In genomic region chr9:137451264-137451975, GRCh38 we compare ENCODE assay signal across 9 cellular contexts. TPM values are rescaled to one million over a fixed set of nuclear protein-coding genes. Genes with fewer than 3 reads are reported as not detected.
DNase-seq lines count a peak whose midpoint lies in the region; ATAC-seq and TF ChIP-seq lines count a peak whose summit lies in the region.
"Not testable (repeated sequence)": the region's sequence is repeated elsewhere in the genome, so short reads cannot be mapped to it uniquely, and the experiment has no call there.
"Had no signal": no experiment of that assay in that cellular context is flagged by ENCODE, and none has a peak within 500 bp of the region (broad histone marks: within the 10 kb centered on the region; RNA-seq: fewer than 3 reads in every experiment).

No MANE protein-coding gene starts in this region.

- not testable (repeated sequence) for H3K4me3 Mint-ChIP-seq in CD14-positive monocyte, memory B cell
- peak overlapping the region; percentile 40 for H3K4me3 Mint-ChIP-seq in activated naive CD8-positive, alpha-beta T cell treated with anti-CD3 and anti-CD28 coated beads, Interleukin-2, amount 10 ng/mL, durations not matched to agents 7 days and 5 days
- peak overlapping the region; percentile 71 to 74 for H3K4me3 Mint-ChIP-seq in effector memory CD8-positive, alpha-beta T cell

- H3K27me3 ChIP-seq in spleen (replicated peaks in 1 of 7); upper lobe of right lung: not testable (repeated sequence)

- not testable (repeated sequence) for H3K27ac ChIP-seq in spleen, upper lobe of right lung

- peaks cover 0 to 40% (median 8%) of the 10 kb centered on the region in 6 donors for H3K36me3 ChIP-seq in spleen
- H3K36me3 ChIP-seq in upper lobe of right lung: not testable (repeated sequence)

- H3K9me3 Mint-ChIP-seq in CD14-positive monocyte; activated naive CD8-positive, alpha-beta T cell treated with anti-CD3 and anti-CD28 coated beads, Interleukin-2, amount 10 ng/mL, durations not matched to agents 7 days and 5 days; effector memory CD8-positive, alpha-beta T cell; memory B cell: not testable (repeated sequence)

- TF ChIP-seq CTCF in CD14-positive monocyte (IDR thresholded peaks at IDR 0.05); spleen (IDR thresholded peaks at IDR 0.05 in 8 of 11, conservative IDR thresholded peaks at IDR 0.05 in 3 of 11); upper lobe of right lung (IDR thresholded peaks at IDR 0.05): not testable (repeated sequence)

- H3K4me1 Mint-ChIP-seq in CD14-positive monocyte (peaks cover 38% of the 10 kb centered on the region), memory B cell (peaks cover 20% of the 10 kb centered on the region)
- peaks cover 16% of the 10 kb centered on the region for H3K4me1 Mint-ChIP-seq in activated naive CD8-positive, alpha-beta T cell treated with anti-CD3 and anti-CD28 coated beads, Interleukin-2, amount 10 ng/mL, durations not matched to agents 7 days and 5 days
- peaks cover 23 to 32% of the 10 kb centered on the region in 2 donors for H3K4me1 Mint-ChIP-seq in effector memory CD8-positive, alpha-beta T cell (ENCODE audit: low read depth in 2 of 2)

- not testable (repeated sequence) for H3K4me3 ChIP-seq in Jurkat, Clone E6-1 (ENCODE audit: low read length); spleen; upper lobe of right lung

- H3K36me3 Mint-ChIP-seq in CD14-positive monocyte: peaks cover 12 to 23% of the 10 kb centered on the region in 2 donors
- H3K36me3 Mint-ChIP-seq in activated naive CD8-positive, alpha-beta T cell treated with anti-CD3 and anti-CD28 coated beads, Interleukin-2, amount 10 ng/mL, durations not matched to agents 7 days and 5 days: peaks cover 38% of the 10 kb centered on the region
- H3K36me3 Mint-ChIP-seq in effector memory CD8-positive, alpha-beta T cell (ENCODE audit: insufficient read depth): peaks cover 44% of the 10 kb centered on the region
- not testable (repeated sequence) for H3K36me3 Mint-ChIP-seq in memory B cell

- peak overlapping the region in 6 of 7 donors; percentile 56 to 86 (median 72) for H3K27ac Mint-ChIP-seq in CD14-positive monocyte
- peak overlapping the region; percentile 90 for H3K27ac Mint-ChIP-seq in activated naive CD8-positive, alpha-beta T cell treated with anti-CD3 and anti-CD28 coated beads, Interleukin-2, amount 10 ng/mL, durations not matched to agents 7 days and 5 days
- peak overlapping the region; percentile 65 to 97 for H3K27ac Mint-ChIP-seq in effector memory CD8-positive, alpha-beta T cell
- H3K27ac Mint-ChIP-seq in memory B cell: peak overlapping the region; percentile 35

- POLR2A ChIA-PET in activated naive CD8-positive, alpha-beta T cell treated with anti-CD3 and anti-CD28 coated beads, Interleukin-2, amount 10 ng/mL, durations not matched to agents 7 days and 5 days (lab: Charles Lee): not testable (repeated sequence)

- DNase-seq in CD14-positive monocyte (ENCODE audit: low spot score); activated naive CD8-positive, alpha-beta T cell treated with anti-CD3 and anti-CD28 coated beads, Interleukin-2, amount 10 ng/mL, durations not matched to agents 7 days and 5 days; effector memory CD8-positive, alpha-beta T cell; memory B cell (ENCODE audit: low spot score in 2 of 2): not testable (repeated sequence)
- DNase-seq in Jurkat, Clone E6-1 (ENCODE audit: low read depth, low spot score): peak; percentile 28
- DNase-seq in activated T-cell treated with anti-CD3 and anti-CD28 coated beads, Interleukin-2, amount 50 U/mL, for 1 hour: peak; percentile 22
- peak; percentile 43 for DNase-seq in spleen
- peak; percentile 7 for DNase-seq in upper lobe of right lung

- H3K9me3 ChIP-seq in spleen, upper lobe of right lung: not testable (repeated sequence)

- TF ChIP-seq POLR2A in spleen (IDR thresholded peaks at IDR 0.05): not testable (repeated sequence)

- intact Hi-C loops in CD14-positive monocyte (cut with micrococcal nuclease); spleen (cut with DNase I; ENCODE audit: low total_unique reads); upper lobe of right lung (cut with DNase I): not testable (repeated sequence)

- not testable (repeated sequence) for H3K27me3 Mint-ChIP-seq in CD14-positive monocyte (ENCODE audit: low read depth in 3 of 3); activated naive CD8-positive, alpha-beta T cell treated with anti-CD3 and anti-CD28 coated beads, Interleukin-2, amount 10 ng/mL, durations not matched to agents 7 days and 5 days; effector memory CD8-positive, alpha-beta T cell; memory B cell

- WGBS in spleen, 5 donors: 32 to 73% (median 35%) methylated on average over 3 to 16 of the region's 28 CpGs

- ATAC-seq in activated naive CD8-positive, alpha-beta T cell treated with anti-CD3 and anti-CD28 coated beads, Interleukin-2, amount 10 ng/mL, durations not matched to agents 7 days and 5 days (ENCODE audit: low read depth); effector memory CD8-positive, alpha-beta T cell (replicated peaks); memory B cell (ENCODE audit: low read depth); upper lobe of right lung: not testable (repeated sequence)

- H3K4me1 ChIP-seq in spleen (peaks cover 11 to 54% (median 32%) of the 10 kb centered on the region in 6 donors), upper lobe of right lung (peaks cover 11% of the 10 kb centered on the region)

RNA-seq across cellular contexts. Expression of gene NSMF, which starts 7.7 kb away (rescaled TPM):
- polyA plus RNA-seq in CD14-positive monocyte (1 to 10 TPM; 4.6 to 5.3 TPM), spleen (10 to 100 TPM; 21.8 to 49.3 (median 26.7) TPM)
- 5.4 TPM for polyA plus RNA-seq in Jurkat, Clone E6-1 (2012; ENCODE audit: insufficient read depth, insufficient read length)
- 10 to 100 TPM; 54.3 to 58.4 TPM for total RNA-seq in activated naive CD8-positive, alpha-beta T cell treated with anti-CD3 and anti-CD28 coated beads, Interleukin-2, amount 10 ng/mL, durations not matched to agents 7 days and 5 days
- total RNA-seq in spleen (10 to 100 TPM; 21.8 to 39.0 (median 25.5) TPM), upper lobe of right lung (23.9 TPM)

RNA-seq across cellular contexts. Expression of gene ENTPD8, which starts 10.3 kb away (rescaled TPM):
- polyA plus RNA-seq in CD14-positive monocyte (not detected), spleen (under 1 TPM; 0.07 to 0.10 (median 0.09) TPM)
- polyA plus RNA-seq in Jurkat, Clone E6-1 (2012; ENCODE audit: insufficient read depth, insufficient read length): not detected
- not detected for total RNA-seq in activated naive CD8-positive, alpha-beta T cell treated with anti-CD3 and anti-CD28 coated beads, Interleukin-2, amount 10 ng/mL, durations not matched to agents 7 days and 5 days
- total RNA-seq in spleen (under 1 TPM in 3 of 7 donors, not detected in 4; 0.26 to 0.37 (median 0.28) TPM), upper lobe of right lung (not detected)
- polyA plus RNA-seq: BJ had no signal

RNA-seq across cellular contexts. Expression of gene NOXA1, which starts 28.2 kb away (rescaled TPM):
- polyA plus RNA-seq in CD14-positive monocyte (1 to 10 TPM; 1.3 to 1.6 TPM), spleen (10 to 100 TPM in 1 of 3 donors, 1 to 10 TPM in 2; 3.2 to 10.7 (median 7.8) TPM)
- not detected for polyA plus RNA-seq in Jurkat, Clone E6-1 (2012; ENCODE audit: insufficient read depth, insufficient read length)
- 1 to 10 TPM; 2.8 to 3.7 TPM for total RNA-seq in activated naive CD8-positive, alpha-beta T cell treated with anti-CD3 and anti-CD28 coated beads, Interleukin-2, amount 10 ng/mL, durations not matched to agents 7 days and 5 days
- total RNA-seq in spleen (10 to 100 TPM in 2 of 7 donors, 1 to 10 TPM in 5; 1.9 to 15.0 (median 5.3) TPM), upper lobe of right lung (6.5 TPM)

RNA-seq across cellular contexts. Expression of gene EXD3, which starts 28.5 kb away (rescaled TPM):
- polyA plus RNA-seq in CD14-positive monocyte (1 to 10 TPM; 2.0 to 3.0 TPM), spleen (10 to 100 TPM; 15.6 to 62.3 (median 43.4) TPM)
- not detected for polyA plus RNA-seq in Jurkat, Clone E6-1 (2012; ENCODE audit: insufficient read depth, insufficient read length)
- 10 to 100 TPM; 23.4 to 24.7 TPM for total RNA-seq in activated naive CD8-positive, alpha-beta T cell treated with anti-CD3 and anti-CD28 coated beads, Interleukin-2, amount 10 ng/mL, durations not matched to agents 7 days and 5 days
- total RNA-seq in spleen (10 to 100 TPM; 14.5 to 52.8 (median 29.8) TPM), upper lobe of right lung (27.3 TPM)

Comparison
In these comparisons a context has a peak if more than half of its experiments do, and no peak if none do; other contexts are left out.
1. H3K27ac Mint-ChIP-seq: peak in every context shown above with its lines; median percentile 90 in activated naive CD8-positive, alpha-beta T cell treated with anti-CD3 and anti-CD28 coated beads, Interleukin-2, amount 10 ng/mL, durations not matched to agents 7 days and 5 days; 81 in effector memory CD8-positive, alpha-beta T cell; 72 in CD14-positive monocyte; 35 in memory B cell.